Comparison of ENCODE assay signal across 15 cellular contexts in the genomic region with DNA sequence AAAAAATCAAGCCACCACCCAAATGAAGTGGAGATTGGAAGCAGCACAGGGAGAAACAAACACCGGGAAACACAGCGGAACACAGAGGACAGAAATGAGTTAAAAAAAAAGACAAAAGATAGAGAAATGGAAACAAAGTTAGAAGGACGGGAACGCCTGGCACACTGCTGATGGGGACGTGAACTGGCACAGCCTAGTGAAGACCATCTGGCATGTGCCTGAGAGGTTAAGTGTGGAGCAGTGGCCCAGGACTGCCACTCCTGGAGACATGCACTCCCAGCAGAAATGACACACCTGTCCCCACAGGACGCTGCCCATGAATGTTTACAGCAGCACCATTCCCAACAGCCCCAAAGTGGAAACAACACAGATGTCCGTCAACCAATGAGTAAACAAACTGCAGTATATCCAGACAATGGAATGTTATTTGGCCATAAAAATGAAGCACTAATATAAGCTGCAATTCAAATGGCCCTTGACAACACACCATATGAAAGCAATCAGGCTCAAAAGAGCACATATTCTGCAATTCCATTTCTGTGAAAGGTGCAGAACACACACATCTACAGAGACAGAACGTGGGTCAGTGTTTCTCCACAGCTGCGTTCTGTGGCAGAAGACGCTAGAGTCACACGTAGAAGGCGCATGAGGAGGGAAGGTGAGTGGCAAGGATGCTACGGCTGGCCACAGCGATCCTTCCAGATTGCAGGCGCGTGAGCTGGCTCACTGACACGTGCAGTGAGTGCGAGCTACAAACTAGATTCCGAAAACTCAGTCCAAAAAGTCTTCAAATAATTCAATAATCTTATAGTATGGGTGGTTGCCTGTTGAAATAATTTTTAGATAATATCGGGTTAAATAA. TPM values are rescaled to one million over a fixed set of nuclear protein-coding genes. Genes with fewer than 3 reads are reported as not detected.
DNase-seq lines count a peak whose midpoint lies in the region; ATAC-seq, FAIRE-seq and TF ChIP-seq lines count a peak whose summit lies in the region.
"Had no signal": no experiment of that assay in that cellular context is flagged by ENCODE, and none has a peak within 500 bp of the region (broad histone marks: within the 10 kb centered on the region; RNA-seq: fewer than 3 reads in every experiment).

No MANE protein-coding gene starts in this region.

- H3K9ac ChIP-seq in HepG2 (ENCODE audit: insufficient read depth, low read depth, low read length) = no peak overlapping the region
- H3K9ac ChIP-seq: parathyroid adenoma had no signal

- peaks cover 68% of the 10 kb centered on the region for H3K79me2 ChIP-seq in HepG2 (ENCODE audit: insufficient read depth, low read length)

- H3K27me3 ChIP-seq in HepG2 (ENCODE audit: control insufficient read depth in 1 of 2, insufficient read depth in 2 of 2, low read length in 2 of 2) (no peaks in the 10 kb centered on the region), right lobe of liver (no peaks in the 10 kb centered on the region)
- H3K27me3 ChIP-seq: ascending aorta, heart right ventricle, MG63 had no signal

- BruUV-seq in HepG2 (replicated peaks; lab: Mats Ljungman, UMichigan) = TSS peak; percentile 46

- FAIRE-seq in HepG2 (lab: Jason Lieb, UNC) (peak; percentile 30), islet of Langerhans (lab: Jason Lieb, UNC) (peak; percentile 66)

- intact Hi-C loops in HepG2 (cut with micrococcal nuclease; ENCODE audit: unreplicated experiment) = no loop called here
- intact Hi-C loops in right lobe of liver (cut with DNase I) = no loop called here

- H3K9me3 ChIP-seq in HepG2 (ENCODE audit: low read length) = no peaks in the 10 kb centered on the region
- no peaks in the 10 kb centered on the region for H3K9me3 ChIP-seq in right lobe of liver
- H3K9me3 ChIP-seq: ascending aorta, heart right ventricle, MG63 had no signal

- TF ChIP-seq POLR2A in HepG2 (IDR thresholded peaks at IDR 0.05; ENCODE audit: insufficient read depth in 1 of 2, low read depth in 2 of 2, low read length in 2 of 2) = no peak
- no peak for TF ChIP-seq POLR2A in right lobe of liver (IDR thresholded peaks at IDR 0.05)

- CTCF ChIA-PET in HepG2 (lab: Yijun Ruan, JAX; ENCODE audit: low intra/inter-chr PET ratio, low total read pairs) = no interaction called here

- H3K36me3 ChIP-seq in HepG2 (replicated peaks in 1 of 2; ENCODE audit: control insufficient read depth in 1 of 2, insufficient read depth in 2 of 2, low read length in 2 of 2) (peaks cover 11 to 36% of the 10 kb centered on the region in 2 experiments), right lobe of liver (no peaks in the 10 kb centered on the region)

- H3K4me1 ChIP-seq in HepG2 (ENCODE audit: insufficient read depth, low read length) (peaks cover 32% of the 10 kb centered on the region), right lobe of liver (peaks cover 0 to 11% (median 0%) of the 10 kb centered on the region in 4 donors)

- H3K4me2 ChIP-seq in HepG2 (ENCODE audit: low read depth, low read length) = no peak overlapping the region

- WGBS in HepG2 (ENCODE audit: low lambda C conversion rate) = 98% methylated on average over 20 of the region's 20 CpGs
- WGBS in right lobe of liver (ENCODE audit: insufficient coverage, low coverage, low lambda C conversion rate, missing lambda C conversion rate) = 94% methylated on average over 19 of the region's 20 CpGs

- in situ Hi-C loops in HepG2 (cut with HindIII; ENCODE audit: extremely low pct_ligation_motif_present, low pct_unique_long_range_greater_than_20kb) = no loop called here

- no peak for TF ChIP-seq CTCF in HepG2 (CRISPR knock-in tag; IDR thresholded peaks at IDR 0.05)
- no peak for TF ChIP-seq CTCF in right lobe of liver (IDR thresholded peaks at IDR 0.05)
- TF ChIP-seq CTCF in omental fat pad (IDR thresholded peaks at IDR 0.05) = no peak

- TF ChIP-seq RAD21 in HepG2 (CRISPR knock-in tag; IDR thresholded peaks at IDR 0.05) = no peak

- TF ChIP-seq EP300 in HepG2 (IDR thresholded peaks at IDR 0.05; ENCODE audit: low read depth in 2 of 2, low read length in 2 of 2) (no peak), HepG2 (CRISPR knock-in tag; IDR thresholded peaks at IDR 0.05; ENCODE audit: borderline replicate concordance) (no peak)

- no peaks in the 10 kb centered on the region for H4K20me1 ChIP-seq in HepG2 (ENCODE audit: insufficient read depth, low read length)

- POLR2A ChIA-PET in HepG2 (lab: Yijun Ruan, JAX) = interaction anchor here (0.7 kb wide), 1 partner anchor 10 kb away, joined by 3 read pairs; no protein-coding TSS in a partner anchor

- DNase-seq in HepG2 (ENCODE audit: low spot score) (no peak), right lobe of liver (no peak), NCI-H774 (lab: John Stamatoyannopoulos, UW) (peak; percentile 53), omental fat pad (ENCODE audit: low spot score) (no peak), LoVo (ENCODE audit: low spot score) (no peak), NCI-H146 (lab: John Stamatoyannopoulos, UW) (no peak)
- DNase-seq: heart right ventricle; MG63; stimulated activated CD4-positive, alpha-beta T cell treated with anti-CD3 and anti-CD28 coated beads, Interleukin-4, amount 100 ng/mL, for 24 hours; stimulated activated naive CD4-positive, alpha-beta T cell treated with Interleukin-2 at 50 U/mL for 16 hours had no signal

- H3K4me3 ChIP-seq in HepG2 (replicated peaks in 1 of 3; ENCODE audit: insufficient read depth in 1 of 3, low read depth in 2 of 3, low read length in 3 of 3) (no peak overlapping the region), right lobe of liver (no peak overlapping the region)
- H3K4me3 ChIP-seq: ascending aorta, heart right ventricle, lung, MG63 had no signal

- no peak overlapping the region for H2AFZ ChIP-seq in HepG2 (ENCODE audit: low read length)
- H2AFZ ChIP-seq: parathyroid adenoma had no signal

- peak overlapping the region; percentile 12 for H3K27ac ChIP-seq in HepG2 (ENCODE audit: extremely low read length, insufficient read depth, low read length)
- H3K27ac ChIP-seq in right lobe of liver = no peak overlapping the region
- H3K27ac ChIP-seq: ascending aorta, parathyroid adenoma had no signal

- ATAC-seq in HepG2 (no peak), right lobe of liver (no peak), omental fat pad (ENCODE audit: low FRiP score) (no peak), HG03135 (IDR thresholded peaks at IDR 0.05; ENCODE audit: unreplicated experiment) (no peak)
- ATAC-seq: heart right ventricle had no signal

RNA-seq across cellular contexts. Expression of a gene that starts 24.6 kb away (rescaled TPM):
- total RNA-seq in HepG2 (2016; rRNA removed; fragmentation: Illumina TruSeq; extraction: Trizol) = 68.2 and 75.7 TPM in 2 replicates
- total RNA-seq in HepG2 (2016; cell fraction: cytosol; rRNA removed; fragmentation: Illumina TruSeq; extraction: Trizol; ENCODE audit: low read depth) = 133 and 143 TPM in 2 replicates
- 59.6 and 76.6 TPM in 2 replicates for total RNA-seq in HepG2 (2016; cell fraction: insoluble cytoplasmic fraction; rRNA removed; fragmentation: Illumina TruSeq; extraction: Trizol)
- total RNA-seq in HepG2 (2016; cell fraction: membrane; rRNA removed; fragmentation: Illumina TruSeq; extraction: Trizol) = 167 and 184 TPM in 2 replicates
- 30.7 and 35.8 TPM in 2 replicates for total RNA-seq in HepG2 (2016; cell fraction: nucleus; rRNA removed; fragmentation: Illumina TruSeq; extraction: Trizol)
- polyA plus RNA-seq in HepG2 (2011; rRNA removed) = 59.7 and 70.2 TPM in 2 replicates
- 54.6 and 83.4 TPM in 2 replicates for polyA plus RNA-seq in HepG2 (2011; cell fraction: cytosol; rRNA removed)
- 44.5 and 45.2 TPM in 2 replicates for polyA plus RNA-seq in HepG2 (2011; cell fraction: nucleus; rRNA removed)
- 52.8 and 71.5 TPM in 2 replicates for polyA plus RNA-seq in HepG2 (2012)
- 151 and 156 TPM in 2 replicates for polyA plus RNA-seq in HepG2 (2016; cell fraction: cytosol; fragmentation: Illumina TruSeq; extraction: Trizol; ENCODE audit: low read depth)
- polyA plus RNA-seq in HepG2 (2016; cell fraction: insoluble cytoplasmic fraction; fragmentation: Illumina TruSeq; extraction: Trizol; ENCODE audit: low read depth) = 70.7 and 84.7 TPM in 2 replicates
- polyA plus RNA-seq in HepG2 (2016; cell fraction: membrane; fragmentation: Illumina TruSeq; extraction: Trizol; ENCODE audit: low read depth) = 183 and 195 TPM in 2 replicates
- 54.6 and 58.8 TPM in 2 replicates for polyA plus RNA-seq in HepG2 (2016; cell fraction: nucleus; fragmentation: Illumina TruSeq; extraction: Trizol; ENCODE audit: insufficient read depth, low read depth)
- 38.3 and 105 TPM in 2 replicates for polyA minus RNA-seq in HepG2 (2011; rRNA and poly(A)+ RNA removed; ENCODE audit: low replicate concordance)
- 40.5 and 45.2 TPM in 2 replicates for polyA minus RNA-seq in HepG2 (2011; cell fraction: cytosol; rRNA and poly(A)+ RNA removed)
- 18.9 and 20.6 TPM in 2 replicates for polyA minus RNA-seq in HepG2 (2011; cell fraction: nucleus; rRNA and poly(A)+ RNA removed)
- 10 to 100 TPM; 22.1 to 39.2 (median 25.0) TPM for total RNA-seq in right lobe of liver
- total RNA-seq in omental fat pad = 10 to 100 TPM; 29.5 to 55.1 (median 44.8) TPM

RNA-seq across cellular contexts. Expression of a gene that starts 25.1 kb away (rescaled TPM):
- total RNA-seq in HepG2 (2016; rRNA removed; fragmentation: Illumina TruSeq; extraction: Trizol) (95.5 and 96.3 TPM in 2 replicates), right lobe of liver (10 to 100 TPM; 20.6 to 49.8 (median 39.3) TPM), omental fat pad (10 to 100 TPM; 40.4 to 67.1 (median 50.3) TPM)
- 36.7 and 38.3 TPM in 2 replicates for total RNA-seq in HepG2 (2016; cell fraction: cytosol; rRNA removed; fragmentation: Illumina TruSeq; extraction: Trizol; ENCODE audit: low read depth)
- 89.4 and 100 TPM in 2 replicates for total RNA-seq in HepG2 (2016; cell fraction: insoluble cytoplasmic fraction; rRNA removed; fragmentation: Illumina TruSeq; extraction: Trizol)
- 29.3 and 29.5 TPM in 2 replicates for total RNA-seq in HepG2 (2016; cell fraction: membrane; rRNA removed; fragmentation: Illumina TruSeq; extraction: Trizol)
- 81.6 and 83.5 TPM in 2 replicates for total RNA-seq in HepG2 (2016; cell fraction: nucleus; rRNA removed; fragmentation: Illumina TruSeq; extraction: Trizol)
- 239 and 300 TPM in 2 replicates for polyA plus RNA-seq in HepG2 (2011; rRNA removed)
- polyA plus RNA-seq in HepG2 (2011; cell fraction: cytosol; rRNA removed) = 143 and 145 TPM in 2 replicates
- 1,044 and 1,316 TPM in 2 replicates for polyA plus RNA-seq in HepG2 (2011; cell fraction: nucleus; rRNA removed)
- 190 and 212 TPM in 2 replicates for polyA plus RNA-seq in HepG2 (2012)
- 14.7 and 15.7 TPM in 2 replicates for polyA plus RNA-seq in HepG2 (2016; cell fraction: cytosol; fragmentation: Illumina TruSeq; extraction: Trizol; ENCODE audit: low read depth)
- polyA plus RNA-seq in HepG2 (2016; cell fraction: insoluble cytoplasmic fraction; fragmentation: Illumina TruSeq; extraction: Trizol; ENCODE audit: low read depth) = 75.1 and 104 TPM in 2 replicates
- 19.2 and 21.6 TPM in 2 replicates for polyA plus RNA-seq in HepG2 (2016; cell fraction: membrane; fragmentation: Illumina TruSeq; extraction: Trizol; ENCODE audit: low read depth)
- polyA plus RNA-seq in HepG2 (2016; cell fraction: nucleus; fragmentation: Illumina TruSeq; extraction: Trizol; ENCODE audit: insufficient read depth, low read depth) = 244 TPM in 2 replicates
- polyA minus RNA-seq in HepG2 (2011; rRNA and poly(A)+ RNA removed; ENCODE audit: low replicate concordance) = 85.8 and 275 TPM in 2 replicates
- polyA minus RNA-seq in HepG2 (2011; cell fraction: cytosol; rRNA and poly(A)+ RNA removed) = 75.1 and 78.1 TPM in 2 replicates
- polyA minus RNA-seq in HepG2 (2011; cell fraction: nucleus; rRNA and poly(A)+ RNA removed) = 203 and 244 TPM in 2 replicates

RNA-seq across cellular contexts. Expression of a gene that starts 53.8 kb away (rescaled TPM):
- total RNA-seq in HepG2 (2016; rRNA removed; fragmentation: Illumina TruSeq; extraction: Trizol) (30.2 and 35.5 TPM in 2 replicates), right lobe of liver (100 to 1,000 TPM in 3 of 6 experiments, 10 to 100 TPM in 3; 50.1 to 119 (median 90.5) TPM), omental fat pad (100 to 1,000 TPM in 1 of 4 donors, 10 to 100 TPM in 3; 79.6 to 179 (median 88.2) TPM)
- total RNA-seq in HepG2 (2016; cell fraction: cytosol; rRNA removed; fragmentation: Illumina TruSeq; extraction: Trizol; ENCODE audit: low read depth) = 22.2 and 23.9 TPM in 2 replicates
- 28.1 and 36.4 TPM in 2 replicates for total RNA-seq in HepG2 (2016; cell fraction: insoluble cytoplasmic fraction; rRNA removed; fragmentation: Illumina TruSeq; extraction: Trizol)
- 58.8 and 67.3 TPM in 2 replicates for total RNA-seq in HepG2 (2016; cell fraction: membrane; rRNA removed; fragmentation: Illumina TruSeq; extraction: Trizol)
- 18.8 and 20.8 TPM in 2 replicates for total RNA-seq in HepG2 (2016; cell fraction: nucleus; rRNA removed; fragmentation: Illumina TruSeq; extraction: Trizol)
- polyA plus RNA-seq in HepG2 (2011; rRNA removed) = 39.2 and 58.1 TPM in 2 replicates
- polyA plus RNA-seq in HepG2 (2011; cell fraction: cytosol; rRNA removed) = 49.3 and 71.9 TPM in 2 replicates
- 101 and 104 TPM in 2 replicates for polyA plus RNA-seq in HepG2 (2011; cell fraction: nucleus; rRNA removed)
- 43.9 and 55.3 TPM in 2 replicates for polyA plus RNA-seq in HepG2 (2012)
- 28.1 and 33.7 TPM in 2 replicates for polyA plus RNA-seq in HepG2 (2016; cell fraction: cytosol; fragmentation: Illumina TruSeq; extraction: Trizol; ENCODE audit: low read depth)
- polyA plus RNA-seq in HepG2 (2016; cell fraction: insoluble cytoplasmic fraction; fragmentation: Illumina TruSeq; extraction: Trizol; ENCODE audit: low read depth) = 37.9 and 46.1 TPM in 2 replicates
- polyA plus RNA-seq in HepG2 (2016; cell fraction: membrane; fragmentation: Illumina TruSeq; extraction: Trizol; ENCODE audit: low read depth) = 64.2 and 66.8 TPM in 2 replicates
- 41.2 and 42.5 TPM in 2 replicates for polyA plus RNA-seq in HepG2 (2016; cell fraction: nucleus; fragmentation: Illumina TruSeq; extraction: Trizol; ENCODE audit: insufficient read depth, low read depth)
- polyA minus RNA-seq in HepG2 (2011; rRNA and poly(A)+ RNA removed; ENCODE audit: low replicate concordance) = 10.1 and 74.6 TPM in 2 replicates
- polyA minus RNA-seq in HepG2 (2011; cell fraction: cytosol; rRNA and poly(A)+ RNA removed) = 39.7 and 41.5 TPM in 2 replicates
- 9.9 and 12.7 TPM in 2 replicates for polyA minus RNA-seq in HepG2 (2011; cell fraction: nucleus; rRNA and poly(A)+ RNA removed)
